In the genomic region with DNA sequence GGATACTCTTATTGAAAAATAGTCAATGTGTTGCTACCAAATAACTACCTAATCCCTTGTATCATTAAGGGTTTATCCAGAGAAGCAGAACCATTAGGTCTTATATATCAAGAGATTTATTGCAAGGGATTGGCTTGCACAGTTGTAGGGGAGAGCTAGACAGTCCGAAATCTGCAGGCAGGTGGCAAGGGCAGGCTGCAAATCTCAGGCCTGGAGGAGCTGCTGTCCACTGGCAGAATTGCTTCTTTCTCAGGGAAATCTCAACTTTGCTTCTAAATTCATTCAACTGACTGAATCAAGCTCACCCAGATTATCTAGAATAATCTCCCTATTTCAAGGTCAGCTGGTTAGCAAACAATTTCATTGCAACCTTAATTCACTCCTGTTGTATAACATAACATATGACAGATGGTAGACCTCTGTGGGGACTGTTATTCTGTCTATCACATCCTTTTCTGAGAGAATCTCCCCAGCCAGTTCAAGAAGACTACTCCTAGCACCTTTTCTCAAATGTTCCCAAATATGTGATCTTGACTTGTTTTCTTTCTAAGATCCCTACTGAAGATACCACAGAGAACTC, we compare ENCODE assay signal across 2 cellular contexts.
TF ChIP-seq lines count a peak whose summit lies in the region.

No MANE protein-coding gene starts in this region.

TF ChIP-seq in liver, 16 proteins besides CTCF, POLR2A, EP300 and RAD21:
- TF ChIP-seq, protein P1, sequence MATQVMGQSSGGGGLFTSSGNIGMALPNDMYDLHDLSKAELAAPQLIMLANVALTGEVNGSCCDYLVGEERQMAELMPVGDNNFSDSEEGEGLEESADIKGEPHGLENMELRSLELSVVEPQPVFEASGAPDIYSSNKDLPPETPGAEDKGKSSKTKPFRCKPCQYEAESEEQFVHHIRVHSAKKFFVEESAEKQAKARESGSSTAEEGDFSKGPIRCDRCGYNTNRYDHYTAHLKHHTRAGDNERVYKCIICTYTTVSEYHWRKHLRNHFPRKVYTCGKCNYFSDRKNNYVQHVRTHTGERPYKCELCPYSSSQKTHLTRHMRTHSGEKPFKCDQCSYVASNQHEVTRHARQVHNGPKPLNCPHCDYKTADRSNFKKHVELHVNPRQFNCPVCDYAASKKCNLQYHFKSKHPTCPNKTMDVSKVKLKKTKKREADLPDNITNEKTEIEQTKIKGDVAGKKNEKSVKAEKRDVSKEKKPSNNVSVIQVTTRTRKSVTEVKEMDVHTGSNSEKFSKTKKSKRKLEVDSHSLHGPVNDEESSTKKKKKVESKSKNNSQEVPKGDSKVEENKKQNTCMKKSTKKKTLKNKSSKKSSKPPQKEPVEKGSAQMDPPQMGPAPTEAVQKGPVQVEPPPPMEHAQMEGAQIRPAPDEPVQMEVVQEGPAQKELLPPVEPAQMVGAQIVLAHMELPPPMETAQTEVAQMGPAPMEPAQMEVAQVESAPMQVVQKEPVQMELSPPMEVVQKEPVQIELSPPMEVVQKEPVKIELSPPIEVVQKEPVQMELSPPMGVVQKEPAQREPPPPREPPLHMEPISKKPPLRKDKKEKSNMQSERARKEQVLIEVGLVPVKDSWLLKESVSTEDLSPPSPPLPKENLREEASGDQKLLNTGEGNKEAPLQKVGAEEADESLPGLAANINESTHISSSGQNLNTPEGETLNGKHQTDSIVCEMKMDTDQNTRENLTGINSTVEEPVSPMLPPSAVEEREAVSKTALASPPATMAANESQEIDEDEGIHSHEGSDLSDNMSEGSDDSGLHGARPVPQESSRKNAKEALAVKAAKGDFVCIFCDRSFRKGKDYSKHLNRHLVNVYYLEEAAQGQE (IDR thresholded peaks at IDR 0.05), result peak; percentile 50
- no peak for TF ChIP-seq RXRA (IDR thresholded peaks at IDR 0.05)
TF ChIP-seq in liver: peak in this region for 1.

TF ChIP-seq in HepG2, 621 proteins besides CTCF, POLR2A, EP300 and RAD21 (continued from another document):
- TF ChIP-seq, protein P2, sequence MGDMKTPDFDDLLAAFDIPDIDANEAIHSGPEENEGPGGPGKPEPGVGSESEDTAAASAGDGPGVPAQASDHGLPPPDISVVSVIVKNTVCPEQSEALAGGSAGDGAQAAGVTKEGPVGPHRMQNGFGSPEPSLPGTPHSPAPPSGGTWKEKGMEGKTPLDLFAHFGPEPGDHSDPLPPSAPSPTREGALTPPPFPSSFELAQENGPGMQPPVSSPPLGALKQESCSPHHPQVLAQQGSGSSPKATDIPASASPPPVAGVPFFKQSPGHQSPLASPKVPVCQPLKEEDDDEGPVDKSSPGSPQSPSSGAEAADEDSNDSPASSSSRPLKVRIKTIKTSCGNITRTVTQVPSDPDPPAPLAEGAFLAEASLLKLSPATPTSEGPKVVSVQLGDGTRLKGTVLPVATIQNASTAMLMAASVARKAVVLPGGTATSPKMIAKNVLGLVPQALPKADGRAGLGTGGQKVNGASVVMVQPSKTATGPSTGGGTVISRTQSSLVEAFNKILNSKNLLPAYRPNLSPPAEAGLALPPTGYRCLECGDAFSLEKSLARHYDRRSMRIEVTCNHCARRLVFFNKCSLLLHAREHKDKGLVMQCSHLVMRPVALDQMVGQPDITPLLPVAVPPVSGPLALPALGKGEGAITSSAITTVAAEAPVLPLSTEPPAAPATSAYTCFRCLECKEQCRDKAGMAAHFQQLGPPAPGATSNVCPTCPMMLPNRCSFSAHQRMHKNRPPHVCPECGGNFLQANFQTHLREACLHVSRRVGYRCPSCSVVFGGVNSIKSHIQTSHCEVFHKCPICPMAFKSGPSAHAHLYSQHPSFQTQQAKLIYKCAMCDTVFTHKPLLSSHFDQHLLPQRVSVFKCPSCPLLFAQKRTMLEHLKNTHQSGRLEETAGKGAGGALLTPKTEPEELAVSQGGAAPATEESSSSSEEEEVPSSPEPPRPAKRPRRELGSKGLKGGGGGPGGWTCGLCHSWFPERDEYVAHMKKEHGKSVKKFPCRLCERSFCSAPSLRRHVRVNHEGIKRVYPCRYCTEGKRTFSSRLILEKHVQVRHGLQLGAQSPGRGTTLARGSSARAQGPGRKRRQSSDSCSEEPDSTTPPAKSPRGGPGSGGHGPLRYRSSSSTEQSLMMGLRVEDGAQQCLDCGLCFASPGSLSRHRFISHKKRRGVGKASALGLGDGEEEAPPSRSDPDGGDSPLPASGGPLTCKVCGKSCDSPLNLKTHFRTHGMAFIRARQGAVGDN (CRISPR knock-in tag; IDR thresholded peaks at IDR 0.05), result no peak
- TF ChIP-seq CHD2 (IDR thresholded peaks at IDR 0.05; ENCODE audit: low read depth, low read length) (no peak), ZNF792 (CRISPR knock-in tag; IDR thresholded peaks at IDR 0.05) (no peak), HNRNPL (IDR thresholded peaks at IDR 0.05; ENCODE audit: low read depth, low read length) (no peak), ZFAT (CRISPR knock-in tag; conservative IDR thresholded peaks at IDR 0.05) (no peak), SRY (CRISPR knock-in tag; IDR thresholded peaks at IDR 0.05) (no peak), SRF (IDR thresholded peaks at IDR 0.05; ENCODE audit: low read depth, low read length) (no peak)
- TF ChIP-seq, protein P3, sequence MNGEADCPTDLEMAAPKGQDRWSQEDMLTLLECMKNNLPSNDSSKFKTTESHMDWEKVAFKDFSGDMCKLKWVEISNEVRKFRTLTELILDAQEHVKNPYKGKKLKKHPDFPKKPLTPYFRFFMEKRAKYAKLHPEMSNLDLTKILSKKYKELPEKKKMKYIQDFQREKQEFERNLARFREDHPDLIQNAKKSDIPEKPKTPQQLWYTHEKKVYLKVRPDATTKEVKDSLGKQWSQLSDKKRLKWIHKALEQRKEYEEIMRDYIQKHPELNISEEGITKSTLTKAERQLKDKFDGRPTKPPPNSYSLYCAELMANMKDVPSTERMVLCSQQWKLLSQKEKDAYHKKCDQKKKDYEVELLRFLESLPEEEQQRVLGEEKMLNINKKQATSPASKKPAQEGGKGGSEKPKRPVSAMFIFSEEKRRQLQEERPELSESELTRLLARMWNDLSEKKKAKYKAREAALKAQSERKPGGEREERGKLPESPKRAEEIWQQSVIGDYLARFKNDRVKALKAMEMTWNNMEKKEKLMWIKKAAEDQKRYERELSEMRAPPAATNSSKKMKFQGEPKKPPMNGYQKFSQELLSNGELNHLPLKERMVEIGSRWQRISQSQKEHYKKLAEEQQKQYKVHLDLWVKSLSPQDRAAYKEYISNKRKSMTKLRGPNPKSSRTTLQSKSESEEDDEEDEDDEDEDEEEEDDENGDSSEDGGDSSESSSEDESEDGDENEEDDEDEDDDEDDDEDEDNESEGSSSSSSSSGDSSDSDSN (CRISPR knock-in tag; IDR thresholded peaks at IDR 0.05), result no peak
- TF ChIP-seq, protein P4, sequence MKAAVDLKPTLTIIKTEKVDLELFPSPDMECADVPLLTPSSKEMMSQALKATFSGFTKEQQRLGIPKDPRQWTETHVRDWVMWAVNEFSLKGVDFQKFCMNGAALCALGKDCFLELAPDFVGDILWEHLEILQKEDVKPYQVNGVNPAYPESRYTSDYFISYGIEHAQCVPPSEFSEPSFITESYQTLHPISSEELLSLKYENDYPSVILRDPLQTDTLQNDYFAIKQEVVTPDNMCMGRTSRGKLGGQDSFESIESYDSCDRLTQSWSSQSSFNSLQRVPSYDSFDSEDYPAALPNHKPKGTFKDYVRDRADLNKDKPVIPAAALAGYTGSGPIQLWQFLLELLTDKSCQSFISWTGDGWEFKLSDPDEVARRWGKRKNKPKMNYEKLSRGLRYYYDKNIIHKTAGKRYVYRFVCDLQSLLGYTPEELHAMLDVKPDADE (CRISPR knock-in tag; IDR thresholded peaks at IDR 0.05), result no peak
TF ChIP-seq in HepG2: peak in this region for 0.
